Comparison of ENCODE assay signal across 26 cellular contexts in genomic region chr13:113087923-113088690, GRCh38. TPM values are rescaled to one million over a fixed set of nuclear protein-coding genes. Genes with fewer than 3 reads are reported as not detected.
DNase-seq lines count a peak whose midpoint lies in the region; ATAC-seq and TF ChIP-seq lines count a peak whose summit lies in the region.
"Had no signal": no experiment of that assay in that cellular context is flagged by ENCODE, and none has a peak within 500 bp of the region (broad histone marks: within the 10 kb centered on the region; RNA-seq: fewer than 3 reads in every experiment).

No MANE protein-coding gene starts in this region.

- POLR2A ChIA-PET in GM10248 (lab: Yijun Ruan, JAX), result no interaction called here

- H3K4me3 ChIP-seq in heart left ventricle (no peak overlapping the region), right atrium auricular region (no peak overlapping the region), lower lobe of right lung (no peak overlapping the region), aorta (ENCODE audit: low read length in 2 of 2) (no peak overlapping the region)
- H3K4me3 ChIP-seq: BLaER1 had no signal

- peaks cover 0 to 65% (median 36%) of the 10 kb centered on the region in 9 donors for H3K36me3 ChIP-seq in heart left ventricle
- peaks cover 23% of the 10 kb centered on the region for H3K36me3 ChIP-seq in right atrium auricular region
- peaks cover 26% of the 10 kb centered on the region for H3K36me3 ChIP-seq in lower lobe of right lung
- no peaks in the 10 kb centered on the region for H3K36me3 ChIP-seq in aorta (ENCODE audit: control insufficient read depth in 1 of 2, insufficient read depth in 2 of 2, low read length in 1 of 2)
- H3K36me3 ChIP-seq: BLaER1 had no signal

- CTCF ChIA-PET in GM10248 (lab: Yijun Ruan, JAX), result no interaction called here

- TF ChIP-seq CTCF in heart left ventricle (IDR thresholded peaks at IDR 0.05) (no peak), right atrium auricular region (IDR thresholded peaks at IDR 0.05) (no peak), lower lobe of right lung (IDR thresholded peaks at IDR 0.05) (no peak), GM10248 (IDR thresholded peaks at IDR 0.05; ENCODE audit: control extremely low read depth, extremely low read depth, low read depth, missing control alignments) (no peak)

- peak in 3 of 5 donors; percentile 18 to 42 (median 21) for DNase-seq in heart left ventricle
- DNase-seq in right atrium auricular region (ENCODE audit: low spot score), result no peak
- DNase-seq in left cardiac atrium, result peak; percentile 12
- DNase-seq in lower lobe of right lung, result peak; percentile 35
- DNase-seq in aorta, result peak; percentile 33 to 64
- no peak for DNase-seq in GM10248 (ENCODE audit: extremely low spot score)
- DNase-seq in stimulated activated CD4-positive, alpha-beta T cell treated with anti-CD3 and anti-CD28 coated beads, Interleukin-4, amount 100 ng/mL, for 4 hours, result no peak
- DNase-seq: CD4-positive, alpha-beta T cell; DMS53; GOT3; HCEC 1CT; MM.1S; NCI-H2029; NCI-H446 treated with DMSO at 0.1 percent for 48 hours; NCI-H526; NCI-H82 had no signal

- no peak overlapping the region for H3K27ac ChIP-seq in heart left ventricle
- H3K27ac ChIP-seq in right atrium auricular region, result no peak overlapping the region
- no peak overlapping the region for H3K27ac ChIP-seq in lower lobe of right lung
- H3K27ac ChIP-seq in aorta (ENCODE audit: low read depth in 1 of 2, low read length in 2 of 2), result no peak overlapping the region
- H3K27ac ChIP-seq: BLaER1, KMS-11, RWPE1 had no signal

- TF ChIP-seq POLR2A in heart left ventricle (IDR thresholded peaks at IDR 0.05), result no peak

- H3K9me3 ChIP-seq in heart left ventricle (no peaks in the 10 kb centered on the region), right atrium auricular region (no peaks in the 10 kb centered on the region), lower lobe of right lung (no peaks in the 10 kb centered on the region), aorta (ENCODE audit: control insufficient read depth, low read length) (no peaks in the 10 kb centered on the region)
- H3K9me3 ChIP-seq: BLaER1 had no signal

- intact Hi-C loops in heart left ventricle (cut with DNase I) (no loop called here), left cardiac atrium (cut with DNase I) (no loop called here), lower lobe of right lung (cut with DNase I) (no loop called here), aorta (cut with DNase I) (no loop called here)

- ATAC-seq in heart left ventricle (no peak), left cardiac atrium (no peak), lower lobe of right lung (no peak), aorta (ENCODE audit: low FRiP score) (no peak)
- ATAC-seq in activated CD4-positive, CD25-positive, alpha-beta regulatory T cell treated with anti-CD3 and anti-CD28 coated beads, Interleukin-2, amount 50 U/mL, for 24 hours, result no peak
- ATAC-seq: Panc1, SK-N-SH treated with all-trans-retinoic acid at 6 μM for 48 hours had no signal

- WGBS in heart left ventricle, 4 donors, result 90 to 95% (median 93%) methylated on average over 34 to 40 of the region's 40 CpGs
- WGBS in aorta, 2 donors, result 90 to 91% methylated on average over 40 of the region's 40 CpGs

- H3K4me1 ChIP-seq in heart left ventricle, result peaks cover 0 to 9% (median under 1%) of the 10 kb centered on the region in 12 donors
- peaks cover 0 to 6% of the 10 kb centered on the region in 2 donors for H3K4me1 ChIP-seq in right atrium auricular region
- H3K4me1 ChIP-seq in lower lobe of right lung, result no peaks in the 10 kb centered on the region
- H3K4me1 ChIP-seq in aorta (ENCODE audit: control insufficient read depth in 1 of 2, insufficient read depth in 2 of 2, low read length in 2 of 2), result no peaks in the 10 kb centered on the region
- H3K4me1 ChIP-seq: BLaER1 had no signal

- H3K27me3 ChIP-seq in heart left ventricle (no peaks in the 10 kb centered on the region), right atrium auricular region (no peaks in the 10 kb centered on the region), lower lobe of right lung (ENCODE audit: low read depth) (no peaks in the 10 kb centered on the region), aorta (ENCODE audit: control insufficient read depth in 1 of 2, insufficient read depth in 2 of 2, low read length in 1 of 2) (no peaks in the 10 kb centered on the region)

RNA-seq across cellular contexts. Expression of gene F7, which starts 17.5 kb away (rescaled TPM):
- total RNA-seq in heart left ventricle, result under 1 TPM in 3 of 9 donors, not detected in 6; 0.10 to 0.41 (median 0.16) TPM
- polyA plus RNA-seq in heart left ventricle, result under 1 TPM in 1 of 2 donors, not detected in 1; 0.01 TPM
- under 1 TPM in 1 of 2 donors, not detected in 1; 0.20 TPM for total RNA-seq in right atrium auricular region
- under 1 TPM; 0.16 to 0.29 TPM for total RNA-seq in left cardiac atrium
- not detected for total RNA-seq in lower lobe of right lung
- total RNA-seq in aorta, result under 1 TPM in 1 of 2 donors, not detected in 1; 0.69 TPM
- polyA plus RNA-seq in aorta, result under 1 TPM in 1 of 2 donors, not detected in 1; 0.08 TPM
- total RNA-seq: A172; CD4-positive, alpha-beta T cell; G401; OCI-LY7 had no signal

RNA-seq across cellular contexts. Expression of gene F10, which starts 34.5 kb away (rescaled TPM):
- 10 to 100 TPM in 4 of 9 donors, 1 to 10 TPM in 5; 2.4 to 13.6 (median 9.8) TPM for total RNA-seq in heart left ventricle
- 1 to 10 TPM; 2.4 to 9.2 TPM for polyA plus RNA-seq in heart left ventricle
- total RNA-seq in right atrium auricular region, result 10 to 100 TPM; 21.9 to 27.5 TPM
- total RNA-seq in left cardiac atrium, result 10 to 100 TPM; 17.5 to 19.6 TPM
- 8.9 TPM for total RNA-seq in lower lobe of right lung
- 10 to 100 TPM in 1 of 2 donors, 1 to 10 TPM in 1; 6.5 to 38.4 TPM for total RNA-seq in aorta
- 10 to 100 TPM in 1 of 2 donors, 1 to 10 TPM in 1; 9.3 to 18.2 TPM for polyA plus RNA-seq in aorta
- total RNA-seq: CD4-positive, alpha-beta T cell; Daoy; G401; OCI-LY7 had no signal

Comparison
In these comparisons a context has a peak if more than half of its experiments do, and no peak if none do; other contexts are left out.
1. DNase-seq: peak in heart left ventricle (3 of 5), left cardiac atrium (single experiment), lower lobe of right lung (single experiment) and aorta (2 of 2); none in right atrium auricular region (single experiment), GM10248 (single experiment) and stimulated activated CD4-positive, alpha-beta T cell treated with anti-CD3 and anti-CD28 coated beads, Interleukin-4, amount 100 ng/mL, for 4 hours (0 of 2).